ENCODE assay signal across 1 cellular context in the genomic region with DNA sequence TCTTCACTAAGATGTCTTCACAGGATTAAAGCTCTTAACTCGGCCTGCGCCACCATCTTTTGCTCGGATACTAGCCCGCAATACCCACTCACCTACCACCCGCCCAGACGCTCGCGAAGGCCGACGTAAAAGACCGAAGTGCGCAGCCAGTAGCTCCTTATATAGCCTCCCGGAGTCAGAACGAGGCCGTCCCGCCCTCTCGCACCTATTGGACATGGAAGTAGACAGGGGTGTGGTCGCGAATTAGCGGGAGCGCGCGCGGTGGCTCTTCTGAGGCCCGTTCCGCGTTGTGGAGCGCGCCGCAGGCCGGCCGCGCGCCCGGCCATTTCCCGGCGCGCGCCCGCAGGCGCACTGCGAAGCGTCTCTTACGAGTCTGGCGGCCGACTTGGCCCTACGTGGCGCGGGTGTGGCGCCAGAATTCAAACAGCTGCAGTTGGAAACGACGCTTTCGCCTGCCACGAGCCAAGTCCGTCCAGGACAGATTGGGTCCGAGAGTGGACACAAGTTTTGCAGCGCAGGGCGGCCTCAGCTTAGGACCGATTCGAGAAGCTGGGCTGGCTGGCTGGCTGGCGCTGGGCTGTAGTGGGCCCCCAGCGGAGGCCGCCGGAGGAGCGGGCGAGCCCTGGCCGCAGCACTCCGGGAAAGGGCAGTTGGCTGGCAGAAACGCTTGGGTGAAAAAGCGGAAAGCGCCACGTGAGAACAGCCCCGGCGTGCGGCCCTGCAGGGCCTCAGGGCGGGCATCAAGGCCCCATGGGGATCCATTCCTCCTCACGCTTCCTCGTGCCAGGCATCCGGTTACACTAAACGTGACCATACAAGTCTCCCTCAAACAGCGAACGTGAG.
TF ChIP-seq lines count a peak whose summit lies in the region.

No MANE protein-coding gene starts in this region.

TF ChIP-seq in HepG2, 621 proteins besides CTCF, POLR2A, EP300 and RAD21 (continued from another document and continues in another):
- TF ChIP-seq, protein P1, sequence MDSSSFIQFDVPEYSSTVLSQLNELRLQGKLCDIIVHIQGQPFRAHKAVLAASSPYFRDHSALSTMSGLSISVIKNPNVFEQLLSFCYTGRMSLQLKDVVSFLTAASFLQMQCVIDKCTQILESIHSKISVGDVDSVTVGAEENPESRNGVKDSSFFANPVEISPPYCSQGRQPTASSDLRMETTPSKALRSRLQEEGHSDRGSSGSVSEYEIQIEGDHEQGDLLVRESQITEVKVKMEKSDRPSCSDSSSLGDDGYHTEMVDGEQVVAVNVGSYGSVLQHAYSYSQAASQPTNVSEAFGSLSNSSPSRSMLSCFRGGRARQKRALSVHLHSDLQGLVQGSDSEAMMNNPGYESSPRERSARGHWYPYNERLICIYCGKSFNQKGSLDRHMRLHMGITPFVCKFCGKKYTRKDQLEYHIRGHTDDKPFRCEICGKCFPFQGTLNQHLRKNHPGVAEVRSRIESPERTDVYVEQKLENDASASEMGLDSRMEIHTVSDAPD (CRISPR knock-in tag; IDR thresholded peaks at IDR 0.05) = peak; percentile 88
- TF ChIP-seq CREM (IDR thresholded peaks at IDR 0.05) (peak; percentile 62), CREM (CRISPR knock-in tag; IDR thresholded peaks at IDR 0.05) (no peak; the same call in 1 of the 2 replicates), KDM2A (CRISPR knock-in tag; IDR thresholded peaks at IDR 0.05; ENCODE audit: borderline replicate concordance, low read depth) (peak; percentile 85), ASH2L (IDR thresholded peaks at IDR 0.05; ENCODE audit: insufficient read length, low read depth, low read length) (peak; percentile 86), CEBPZ (IDR thresholded peaks at IDR 0.05; ENCODE audit: low read length) (no peak), MYNN (CRISPR knock-in tag; IDR thresholded peaks at IDR 0.05; ENCODE audit: low read depth) (no peak), SMYD3 (CRISPR knock-in tag; IDR thresholded peaks at IDR 0.05) (peak; percentile 73; the same call in 1 of the 2 replicates), ZNF205 (CRISPR knock-in tag; IDR thresholded peaks at IDR 0.05) (peak; percentile 49; the same call in 1 of the 2 replicates), ZFP36L2 (CRISPR knock-in tag; IDR thresholded peaks at IDR 0.05) (no peak), CC2D1A (CRISPR knock-in tag; IDR thresholded peaks at IDR 0.05) (0 out of 2 replicates have a peak, but pooled peaks have one; percentile 86), CSRNP1 (CRISPR knock-in tag; IDR thresholded peaks at IDR 0.05) (peak; percentile 94), FOXO1 (CRISPR knock-in tag; IDR thresholded peaks at IDR 0.05) (peak; percentile 35; the same call in 1 of the 2 replicates), ZNF782 (CRISPR knock-in tag; IDR thresholded peaks at IDR 0.05; ENCODE audit: borderline replicate concordance) (peak; percentile 97; the same call in 1 of the 2 replicates), SP140L (CRISPR knock-in tag; IDR thresholded peaks at IDR 0.05; ENCODE audit: borderline replicate concordance) (no peak), MAZ (IDR thresholded peaks at IDR 0.05; ENCODE audit: borderline replicate concordance, low read depth, low read length) (0 out of 2 replicates have a peak, but pooled peaks have one; percentile 6), MAZ (CRISPR knock-in tag; IDR thresholded peaks at IDR 0.05; ENCODE audit: low read depth) (peak; percentile 78), ZNF138 (CRISPR knock-in tag; IDR thresholded peaks at IDR 0.05; ENCODE audit: low read depth) (peak; percentile 61), ZNF724P (CRISPR knock-in tag; IDR thresholded peaks at IDR 0.05; ENCODE audit: borderline replicate concordance) (peak; percentile 87; the same call in 1 of the 2 replicates), ZNF644 (CRISPR knock-in tag; IDR thresholded peaks at IDR 0.05; ENCODE audit: low read depth) (no peak), ETV6 (CRISPR knock-in tag; conservative IDR thresholded peaks at IDR 0.05) (peak; percentile 56; the same call in 1 of the 2 replicates), PHF21A (CRISPR knock-in tag; IDR thresholded peaks at IDR 0.05) (peak; percentile 31; the same call in 1 of the 2 replicates), ZNF607 (CRISPR knock-in tag; IDR thresholded peaks at IDR 0.05; ENCODE audit: borderline replicate concordance) (peak; percentile 81), AGO1 (IDR thresholded peaks at IDR 0.05; ENCODE audit: low read depth, low read length, poor library complexity, severe bottlenecking) (no peak), NFYC (CRISPR knock-in tag; IDR thresholded peaks at IDR 0.05) (peak; percentile 66), IKZF5 (CRISPR knock-in tag; IDR thresholded peaks at IDR 0.05) (peak; percentile 80), ZSCAN22 (CRISPR knock-in tag; IDR thresholded peaks at IDR 0.05) (no peak), AKAP8 (CRISPR knock-in tag; IDR thresholded peaks at IDR 0.05) (peak; percentile 59; the same call in 1 of the 2 replicates), PHB2 (IDR thresholded peaks at IDR 0.05; ENCODE audit: partially characterized antibody) (no peak), SALL1 (CRISPR knock-in tag; IDR thresholded peaks at IDR 0.05) (peak; percentile 86), FOXK1 (CRISPR knock-in tag; IDR thresholded peaks at IDR 0.05; ENCODE audit: borderline replicate concordance, low read depth) (peak; percentile 30; the same call in 1 of the 2 replicates), ZNF33A (CRISPR knock-in tag; IDR thresholded peaks at IDR 0.05; ENCODE audit: borderline replicate concordance) (no peak), MIXL1 (CRISPR knock-in tag; IDR thresholded peaks at IDR 0.05) (peak; percentile 61), ZNF576 (CRISPR knock-in tag; IDR thresholded peaks at IDR 0.05) (no peak; the same call in 1 of the 2 replicates)
- TF ChIP-seq, protein P2, sequence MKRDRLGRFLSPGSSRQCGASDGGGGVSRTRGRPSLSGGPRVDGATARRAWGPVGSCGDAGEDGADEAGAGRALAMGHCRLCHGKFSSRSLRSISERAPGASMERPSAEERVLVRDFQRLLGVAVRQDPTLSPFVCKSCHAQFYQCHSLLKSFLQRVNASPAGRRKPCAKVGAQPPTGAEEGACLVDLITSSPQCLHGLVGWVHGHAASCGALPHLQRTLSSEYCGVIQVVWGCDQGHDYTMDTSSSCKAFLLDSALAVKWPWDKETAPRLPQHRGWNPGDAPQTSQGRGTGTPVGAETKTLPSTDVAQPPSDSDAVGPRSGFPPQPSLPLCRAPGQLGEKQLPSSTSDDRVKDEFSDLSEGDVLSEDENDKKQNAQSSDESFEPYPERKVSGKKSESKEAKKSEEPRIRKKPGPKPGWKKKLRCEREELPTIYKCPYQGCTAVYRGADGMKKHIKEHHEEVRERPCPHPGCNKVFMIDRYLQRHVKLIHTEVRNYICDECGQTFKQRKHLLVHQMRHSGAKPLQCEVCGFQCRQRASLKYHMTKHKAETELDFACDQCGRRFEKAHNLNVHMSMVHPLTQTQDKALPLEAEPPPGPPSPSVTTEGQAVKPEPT (CRISPR knock-in tag; IDR thresholded peaks at IDR 0.05; ENCODE audit: low read depth) = peak; percentile 63; the same call in 1 of the 2 replicates
- TF ChIP-seq, protein P3, sequence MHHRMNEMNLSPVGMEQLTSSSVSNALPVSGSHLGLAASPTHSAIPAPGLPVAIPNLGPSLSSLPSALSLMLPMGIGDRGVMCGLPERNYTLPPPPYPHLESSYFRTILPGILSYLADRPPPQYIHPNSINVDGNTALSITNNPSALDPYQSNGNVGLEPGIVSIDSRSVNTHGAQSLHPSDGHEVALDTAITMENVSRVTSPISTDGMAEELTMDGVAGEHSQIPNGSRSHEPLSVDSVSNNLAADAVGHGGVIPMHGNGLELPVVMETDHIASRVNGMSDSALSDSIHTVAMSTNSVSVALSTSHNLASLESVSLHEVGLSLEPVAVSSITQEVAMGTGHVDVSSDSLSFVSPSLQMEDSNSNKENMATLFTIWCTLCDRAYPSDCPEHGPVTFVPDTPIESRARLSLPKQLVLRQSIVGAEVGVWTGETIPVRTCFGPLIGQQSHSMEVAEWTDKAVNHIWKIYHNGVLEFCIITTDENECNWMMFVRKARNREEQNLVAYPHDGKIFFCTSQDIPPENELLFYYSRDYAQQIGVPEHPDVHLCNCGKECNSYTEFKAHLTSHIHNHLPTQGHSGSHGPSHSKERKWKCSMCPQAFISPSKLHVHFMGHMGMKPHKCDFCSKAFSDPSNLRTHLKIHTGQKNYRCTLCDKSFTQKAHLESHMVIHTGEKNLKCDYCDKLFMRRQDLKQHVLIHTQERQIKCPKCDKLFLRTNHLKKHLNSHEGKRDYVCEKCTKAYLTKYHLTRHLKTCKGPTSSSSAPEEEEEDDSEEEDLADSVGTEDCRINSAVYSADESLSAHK (CRISPR knock-in tag; IDR thresholded peaks at IDR 0.05; ENCODE audit: borderline replicate concordance) = no peak; the same call in 1 of the 2 replicates
- TF ChIP-seq, protein P4, sequence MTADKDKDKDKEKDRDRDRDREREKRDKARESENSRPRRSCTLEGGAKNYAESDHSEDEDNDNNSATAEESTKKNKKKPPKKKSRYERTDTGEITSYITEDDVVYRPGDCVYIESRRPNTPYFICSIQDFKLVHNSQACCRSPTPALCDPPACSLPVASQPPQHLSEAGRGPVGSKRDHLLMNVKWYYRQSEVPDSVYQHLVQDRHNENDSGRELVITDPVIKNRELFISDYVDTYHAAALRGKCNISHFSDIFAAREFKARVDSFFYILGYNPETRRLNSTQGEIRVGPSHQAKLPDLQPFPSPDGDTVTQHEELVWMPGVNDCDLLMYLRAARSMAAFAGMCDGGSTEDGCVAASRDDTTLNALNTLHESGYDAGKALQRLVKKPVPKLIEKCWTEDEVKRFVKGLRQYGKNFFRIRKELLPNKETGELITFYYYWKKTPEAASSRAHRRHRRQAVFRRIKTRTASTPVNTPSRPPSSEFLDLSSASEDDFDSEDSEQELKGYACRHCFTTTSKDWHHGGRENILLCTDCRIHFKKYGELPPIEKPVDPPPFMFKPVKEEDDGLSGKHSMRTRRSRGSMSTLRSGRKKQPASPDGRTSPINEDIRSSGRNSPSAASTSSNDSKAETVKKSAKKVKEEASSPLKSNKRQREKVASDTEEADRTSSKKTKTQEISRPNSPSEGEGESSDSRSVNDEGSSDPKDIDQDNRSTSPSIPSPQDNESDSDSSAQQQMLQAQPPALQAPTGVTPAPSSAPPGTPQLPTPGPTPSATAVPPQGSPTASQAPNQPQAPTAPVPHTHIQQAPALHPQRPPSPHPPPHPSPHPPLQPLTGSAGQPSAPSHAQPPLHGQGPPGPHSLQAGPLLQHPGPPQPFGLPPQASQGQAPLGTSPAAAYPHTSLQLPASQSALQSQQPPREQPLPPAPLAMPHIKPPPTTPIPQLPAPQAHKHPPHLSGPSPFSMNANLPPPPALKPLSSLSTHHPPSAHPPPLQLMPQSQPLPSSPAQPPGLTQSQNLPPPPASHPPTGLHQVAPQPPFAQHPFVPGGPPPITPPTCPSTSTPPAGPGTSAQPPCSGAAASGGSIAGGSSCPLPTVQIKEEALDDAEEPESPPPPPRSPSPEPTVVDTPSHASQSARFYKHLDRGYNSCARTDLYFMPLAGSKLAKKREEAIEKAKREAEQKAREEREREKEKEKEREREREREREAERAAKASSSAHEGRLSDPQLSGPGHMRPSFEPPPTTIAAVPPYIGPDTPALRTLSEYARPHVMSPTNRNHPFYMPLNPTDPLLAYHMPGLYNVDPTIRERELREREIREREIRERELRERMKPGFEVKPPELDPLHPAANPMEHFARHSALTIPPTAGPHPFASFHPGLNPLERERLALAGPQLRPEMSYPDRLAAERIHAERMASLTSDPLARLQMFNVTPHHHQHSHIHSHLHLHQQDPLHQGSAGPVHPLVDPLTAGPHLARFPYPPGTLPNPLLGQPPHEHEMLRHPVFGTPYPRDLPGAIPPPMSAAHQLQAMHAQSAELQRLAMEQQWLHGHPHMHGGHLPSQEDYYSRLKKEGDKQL (CRISPR knock-in tag; IDR thresholded peaks at IDR 0.05; ENCODE audit: low read depth) = no peak
